Comparison of ENCODE assay signal across 8 cellular contexts in genomic region chr5:131423056-131423455, GRCh38.
DNase-seq lines count a peak whose midpoint lies in the region; ATAC-seq, FAIRE-seq and TF ChIP-seq lines count a peak whose summit lies in the region.

No MANE protein-coding gene starts in this region.

- FAIRE-seq in H54 (lab: Jason Lieb, UNC) (no peak), TTC549 (lab: Jason Lieb, UNC) (peak; percentile 15)

- ATAC-seq in left colon: no peak

- intact Hi-C loops in left colon (cut with DNase I, micrococcal nuclease): no loop called here

- TF ChIP-seq POLR2A in H54 (IDR thresholded peaks at IDR 0.05; ENCODE audit: low read depth, low read length): no peak

- DNase-seq in COR-L47 (lab: John Stamatoyannopoulos, UW) (peak; percentile 6), H54 (ENCODE audit: insufficient read length, low spot score) (peak; percentile 3), kidney tubule cell (ENCODE audit: low spot score) (peak; percentile 36), left colon (no peak), activated T-cell treated with anti-CD3 and anti-CD28 coated beads for 4 hours (no peak)
- no peak for DNase-seq in stimulated activated naive CD4-positive, alpha-beta T cell treated with Interleukin-2 at 50 U/mL for 16 hours (lab: John Stamatoyannopoulos, UW)
- no peak for DNase-seq in stimulated activated CD4-positive, alpha-beta T cell treated with anti-CD3 and anti-CD28 coated beads, Interleukin-1b, Interleukin-23, amount 100 ng/mL, for 48 hours

Comparison
In these comparisons a context has a peak if more than half of its experiments do, and no peak if none do; other contexts are left out.
1. DNase-seq: peak in COR-L47 (single experiment), H54 (single experiment) and kidney tubule cell (single experiment); none in stimulated activated naive CD4-positive, alpha-beta T cell treated with Interleukin-2 at 50 U/mL for 16 hours (single experiment), stimulated activated CD4-positive, alpha-beta T cell treated with anti-CD3 and anti-CD28 coated beads, Interleukin-1b, Interleukin-23, amount 100 ng/mL, for 48 hours (single experiment), left colon (0 of 2) and activated T-cell treated with anti-CD3 and anti-CD28 coated beads for 4 hours (single experiment).